In the genomic region with DNA sequence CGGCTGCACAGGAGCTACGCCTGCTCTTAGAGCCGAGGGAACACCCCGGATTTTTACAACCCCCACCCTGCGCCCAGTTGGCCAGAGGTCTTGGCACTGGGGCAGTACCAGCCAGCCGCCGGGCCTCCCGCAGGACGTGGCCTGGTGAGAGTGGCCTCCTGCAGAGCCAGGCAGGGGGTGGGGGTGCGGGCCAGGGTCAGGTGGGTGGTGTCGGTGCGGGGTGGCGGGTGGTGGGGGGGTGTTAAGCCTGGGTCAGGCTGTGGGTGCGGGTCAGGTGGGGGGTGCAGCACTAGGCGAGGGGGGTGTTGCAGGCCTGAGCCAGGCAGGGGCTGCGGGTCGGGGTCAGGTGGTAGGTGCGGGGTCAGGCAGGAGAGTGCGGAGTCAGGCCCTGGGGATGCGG, we compare ENCODE assay signal across 8 cellular contexts. TPM values are rescaled to one million over a fixed set of nuclear protein-coding genes. Genes with fewer than 3 reads are reported as not detected.
DNase-seq lines count a peak whose midpoint lies in the region; ATAC-seq, FAIRE-seq and TF ChIP-seq lines count a peak whose summit lies in the region.

No MANE protein-coding gene starts in this region.

- DNase-seq in A549 (ENCODE audit: low read depth in 1 of 2, low spot score in 1 of 2) (no peak), naive B cell (no peak), DMS79 (lab: John Stamatoyannopoulos, UW) (no peak), NCI-H2171 (lab: John Stamatoyannopoulos, UW) (no peak), erythroblast (lab: John Stamatoyannopoulos, UW) (no peak)

- ATAC-seq in A549 = peak in 1 of 2 experiments; percentile 5; a peak in 1 of 6 replicates
- no peak for ATAC-seq in naive B cell (ENCODE audit: low read depth in 2 of 2)
- ATAC-seq in GM18861 (IDR thresholded peaks at IDR 0.05; ENCODE audit: unreplicated experiment) = no peak

- H3K4me3 ChIP-seq in A549 (peak overlapping the region; percentile 89), duodenal mucosa (ENCODE audit: low read depth in 1 of 2, low read length in 2 of 2) (peak overlapping the region in 1 of 2 donors; percentile 55)

- H3K27ac Mint-ChIP-seq in naive B cell = peak overlapping the region in 1 of 6 donors; percentile 9

- no peak for TF ChIP-seq RAD21 in A549 (conservative IDR thresholded peaks at IDR 0.05 in 1 of 2, IDR thresholded peaks at IDR 0.05 in 1 of 2)
- TF ChIP-seq RAD21 in Ishikawa (IDR thresholded peaks at IDR 0.05; ENCODE audit: low read depth) = no peak

- H3K4me1 ChIP-seq in A549 (peaks cover 13% of the 10 kb centered on the region; the same call in 2 of the 3 replicates), duodenal mucosa (ENCODE audit: control insufficient read depth in 1 of 2, insufficient read depth in 2 of 2, low read length in 2 of 2) (peaks cover 2 to 9% of the 10 kb centered on the region in 2 donors)

- H3K9me3 Mint-ChIP-seq in naive B cell = no peaks in the 10 kb centered on the region

- H3K27ac ChIP-seq in A549 (peak overlapping the region; percentile 90 to 95), duodenal mucosa (ENCODE audit: low read depth, low read length) (no peak overlapping the region)

- H3K4me2 ChIP-seq in A549 = peak overlapping the region; percentile 81

- FAIRE-seq in A549 (lab: Jason Lieb, UNC) = no peak

- peaks cover 11 to 43% (median 24%) of the 10 kb centered on the region in 3 donors for H3K4me1 Mint-ChIP-seq in naive B cell

- TF ChIP-seq EP300 in A549 (IDR thresholded peaks at IDR 0.05) (no peak), Ishikawa (IDR thresholded peaks at IDR 0.05; ENCODE audit: borderline replicate concordance) (no peak)

- WGBS in A549 (ENCODE audit: missing lambda C conversion rate) = 82% methylated on average over 5 of the region's 20 CpGs

- TF ChIP-seq POLR2A in A549 (IDR thresholded peaks at IDR 0.05; ENCODE audit: low read length) (no peak), erythroblast (IDR thresholded peaks at IDR 0.05; ENCODE audit: low read length) (no peak)

- POLR2A ChIA-PET in A549 (lab: Yijun Ruan, JAX) = interaction anchor here (1.4 kb wide), 1 partner anchor 11 kb away, joined by 8 read pairs; no protein-coding TSS in a partner anchor

- H3K9me3 ChIP-seq in A549 (no peaks in the 10 kb centered on the region), duodenal mucosa (ENCODE audit: control insufficient read depth in 1 of 2, low read length in 2 of 2) (no peaks in the 10 kb centered on the region)

- peak overlapping the region; percentile 12 to 43 for H3K9ac ChIP-seq in duodenal mucosa (ENCODE audit: low read depth in 1 of 2, low read length in 2 of 2)

- no peaks in the 10 kb centered on the region for H3K27me3 Mint-ChIP-seq in naive B cell

- peaks cover 0 to 7% of the 10 kb centered on the region in 2 donors for H3K36me3 Mint-ChIP-seq in naive B cell

- peaks cover 27 to 30% of the 10 kb centered on the region in 2 donors for H3K36me3 ChIP-seq in duodenal mucosa (ENCODE audit: control insufficient read depth in 1 of 2, insufficient read depth in 2 of 2, low read length in 2 of 2)

- peak overlapping the region; percentile 77 to 90 (median 80) for H3K4me3 Mint-ChIP-seq in naive B cell

- CTCF ChIA-PET in A549 (lab: Yijun Ruan, JAX) = no interaction called here

- H3K27me3 ChIP-seq in duodenal mucosa (ENCODE audit: control insufficient read depth in 1 of 2, insufficient read depth in 2 of 2, low read length in 2 of 2) = no peaks in the 10 kb centered on the region

- TF ChIP-seq CTCF in A549 (IDR thresholded peaks at IDR 0.05) = no peak

TF ChIP-seq in A549, 52 proteins besides CTCF, POLR2A, EP300 and RAD21 (continues in another document):
- no peak for TF ChIP-seq RARB (CRISPR knock-in tag; IDR thresholded peaks at IDR 0.05)
- TF ChIP-seq JUNB (IDR thresholded peaks at IDR 0.05) = no peak
- TF ChIP-seq TFCP2L1 (CRISPR knock-in tag; IDR thresholded peaks at IDR 0.05) = no peak
- no peak for TF ChIP-seq CBX2 (IDR thresholded peaks at IDR 0.05; ENCODE audit: borderline replicate concordance, low read depth)
- TF ChIP-seq TP53 (CRISPR knock-in tag; IDR thresholded peaks at IDR 0.05) = no peak
- no peak for TF ChIP-seq EHF (CRISPR knock-in tag; IDR thresholded peaks at IDR 0.05)
- TF ChIP-seq, protein P1, sequence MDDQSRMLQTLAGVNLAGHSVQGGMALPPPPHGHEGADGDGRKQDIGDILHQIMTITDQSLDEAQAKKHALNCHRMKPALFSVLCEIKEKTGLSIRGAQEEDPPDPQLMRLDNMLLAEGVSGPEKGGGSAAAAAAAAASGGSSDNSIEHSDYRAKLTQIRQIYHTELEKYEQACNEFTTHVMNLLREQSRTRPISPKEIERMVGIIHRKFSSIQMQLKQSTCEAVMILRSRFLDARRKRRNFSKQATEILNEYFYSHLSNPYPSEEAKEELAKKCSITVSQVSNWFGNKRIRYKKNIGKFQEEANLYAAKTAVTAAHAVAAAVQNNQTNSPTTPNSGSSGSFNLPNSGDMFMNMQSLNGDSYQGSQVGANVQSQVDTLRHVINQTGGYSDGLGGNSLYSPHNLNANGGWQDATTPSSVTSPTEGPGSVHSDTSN (IDR thresholded peaks at IDR 0.05) = no peak
- no peak for TF ChIP-seq MAZ (IDR thresholded peaks at IDR 0.05; ENCODE audit: borderline replicate concordance, low read depth, low read length)
- no peak for TF ChIP-seq MAFK (IDR thresholded peaks at IDR 0.05; ENCODE audit: partially characterized antibody)

TF ChIP-seq in Ishikawa, 13 proteins besides CTCF, POLR2A, EP300 and RAD21:
- TF ChIP-seq NFIC (IDR thresholded peaks at IDR 0.05) (peak; percentile 26; the same call in 1 of the 2 replicates), EGR1 (IDR thresholded peaks at IDR 0.05) (no peak), ZBTB7A (IDR thresholded peaks at IDR 0.05; ENCODE audit: low read depth) (no peak)

RNA-seq across cellular contexts. Expression of gene ECHS1, which starts 0.6 kb away (rescaled TPM):
- 54.6 and 66.7 TPM in 2 replicates for polyA plus RNA-seq in A549 (2011; rRNA removed)
- polyA plus RNA-seq in A549 (2012; cell fraction: cytosol; rRNA removed) = 97.0 and 107 TPM in 2 replicates
- 61.5 and 73.9 TPM in 2 replicates for polyA plus RNA-seq in A549 (2012; cell fraction: nucleus; rRNA removed)
- polyA plus RNA-seq in A549 (2017; fragmentation: RNase III; extraction: RNeasy Plus Mini Kit Qiagen cat#74134 plus additional on column Dnase treatment) = 132 to 138 TPM (median 133 TPM) in 3 replicates
- 49.8 and 54.5 TPM in 2 replicates for polyA minus RNA-seq in A549 (2011; rRNA and poly(A)+ RNA removed)
- polyA plus RNA-seq in naive B cell (ENCODE audit: low read depth in 6 of 6) = 100 to 1,000 TPM in 4 of 6 donors, 10 to 100 TPM in 2; 89.3 to 121 (median 110) TPM

RNA-seq across cellular contexts. Expression of gene PAOX, which starts 6.6 kb away (rescaled TPM):
- 1.6 and 1.8 TPM in 2 replicates for polyA plus RNA-seq in A549 (2011; rRNA removed)
- polyA plus RNA-seq in A549 (2012; cell fraction: cytosol; rRNA removed) = 1.7 and 2.1 TPM in 2 replicates
- polyA plus RNA-seq in A549 (2012; cell fraction: nucleus; rRNA removed) = 3.3 and 3.6 TPM in 2 replicates
- polyA plus RNA-seq in A549 (2017; fragmentation: RNase III; extraction: RNeasy Plus Mini Kit Qiagen cat#74134 plus additional on column Dnase treatment) = 1.8 to 2.8 TPM (median 2.3 TPM) in 3 replicates
- polyA minus RNA-seq in A549 (2011; rRNA and poly(A)+ RNA removed) = 1.3 and 1.4 TPM in 2 replicates
- polyA plus RNA-seq in naive B cell (ENCODE audit: low read depth in 6 of 6) = 10 to 100 TPM; 45.3 to 63.2 (median 53.5) TPM

RNA-seq across cellular contexts. Expression of gene FUOM, which starts 14.7 kb away (rescaled TPM):
- polyA plus RNA-seq in A549 (2011; rRNA removed) (7.6 and 8.1 TPM in 2 replicates), A549 (2017; fragmentation: RNase III; extraction: RNeasy Plus Mini Kit Qiagen cat#74134 plus additional on column Dnase treatment) (6.5 to 8.7 TPM (median 6.8 TPM) in 3 replicates), naive B cell (ENCODE audit: low read depth in 6 of 6) (10 to 100 TPM; 31.3 to 46.5 (median 42.0) TPM)
- polyA plus RNA-seq in A549 (2012; cell fraction: cytosol; rRNA removed) = 17.8 and 19.7 TPM in 2 replicates
- 11.7 and 11.9 TPM in 2 replicates for polyA plus RNA-seq in A549 (2012; cell fraction: nucleus; rRNA removed)
- polyA minus RNA-seq in A549 (2011; rRNA and poly(A)+ RNA removed) = 2.0 and 2.8 TPM in 2 replicates

RNA-seq across cellular contexts. Expression of gene MTG1, which starts 21.4 kb away (rescaled TPM):
- polyA plus RNA-seq in A549 (2011; rRNA removed) (65.6 and 67.2 TPM in 2 replicates), A549 (2017; fragmentation: RNase III; extraction: RNeasy Plus Mini Kit Qiagen cat#74134 plus additional on column Dnase treatment) (57.1 to 62.2 TPM (median 60.3 TPM) in 3 replicates), naive B cell (ENCODE audit: low read depth in 6 of 6) (10 to 100 TPM; 41.1 to 82.6 (median 47.3) TPM)
- polyA plus RNA-seq in A549 (2012; cell fraction: cytosol; rRNA removed) = 106 and 115 TPM in 2 replicates
- polyA plus RNA-seq in A549 (2012; cell fraction: nucleus; rRNA removed) = 325 and 350 TPM in 2 replicates
- 49.2 and 51.1 TPM in 2 replicates for polyA minus RNA-seq in A549 (2011; rRNA and poly(A)+ RNA removed)

RNA-seq across cellular contexts. Expression of gene PRAP1, which starts 25.3 kb away (rescaled TPM):
- polyA plus RNA-seq in A549 (2011; rRNA removed) (0.13 TPM in 1 of 2 replicates, not detected in the other), A549 (2017; fragmentation: RNase III; extraction: RNeasy Plus Mini Kit Qiagen cat#74134 plus additional on column Dnase treatment) (not detected in 3 replicates), naive B cell (ENCODE audit: low read depth in 6 of 6) (not detected)
- not detected in 2 replicates for polyA plus RNA-seq in A549 (2012; cell fraction: cytosol; rRNA removed)
- not detected in 2 replicates for polyA plus RNA-seq in A549 (2012; cell fraction: nucleus; rRNA removed)
- not detected in 2 replicates for polyA minus RNA-seq in A549 (2011; rRNA and poly(A)+ RNA removed)

Comparison
In these comparisons a context has a peak if more than half of its experiments do, and no peak if none do; other contexts are left out.
1. RNA of gene PAOX, which starts 6.6 kb away (polyA plus RNA-seq): 45.3 to 63.2 TPM in naive B cell; 1.6 to 3.6 TPM in A549; every median in the first group is over 10 times any median in the second.